In genomic region chr18:55593888-55594287, GRCh38 we compare ENCODE assay signal across 27 cellular contexts.
"Had no signal": no experiment of that assay in that cellular context is flagged by ENCODE, and none has a peak within 500 bp of the region (broad histone marks: within the 10 kb centered on the region; RNA-seq: fewer than 3 reads in every experiment).

No MANE protein-coding gene starts in this region.

- ATAC-seq: activated CD4-positive, alpha-beta T cell treated with anti-CD3 and anti-CD28 coated beads for 36 hours; body of pancreas; effector memory CD8-positive, alpha-beta T cell; left lung; lower lobe of right lung; natural killer cell; psoas muscle; stimulated activated naive B cell treated with anti-CD40 and anti-IgM and Interleukin-4, amounts not matched to agents 10 μg/mL and 1 μg/mL and 100 μg/mL, for 72 hours had no signal

- H3K27me3 ChIP-seq: adrenal gland, body of pancreas, left lung, neural progenitor cell, sigmoid colon, stomach, thyroid gland had no signal

- DNase-seq: activated CD4-positive, alpha-beta T cell treated with anti-CD3 and anti-CD28 coated beads for 36 hours; activated CD4-positive, alpha-beta T cell treated with anti-CD3 and anti-CD28 coated beads, Interleukin-2, amount 50 U/mL, for 48 hours; activated CD4-positive, CD25-positive, alpha-beta regulatory T cell; activated CD8-positive, alpha-beta memory T cell treated with anti-CD3 and anti-CD28 coated beads for 24 hours; activated effector memory CD4-positive, alpha-beta T cell treated with anti-CD3 and anti-CD28 coated beads, Interleukin-2, amount 50 U/mL, for 16 hours; activated naive CD4-positive, alpha-beta T cell treated with anti-CD3 and anti-CD28 coated beads for 36 hours; activated naive CD8-positive, alpha-beta T cell treated with anti-CD3 and anti-CD28 coated beads for 36 hours; adrenal gland; aorta; body of pancreas; cortex of kidney; effector memory CD8-positive, alpha-beta T cell; erythroblast; left lung; lower lobe of right lung; mesendoderm; natural killer cell; occipital lobe; psoas muscle; sigmoid colon; stimulated activated CD4-positive, alpha-beta T cell treated with anti-CD3 and anti-CD28 coated beads, Interleukin-15, amount 100 ng/mL, for 24 hours; stimulated activated CD4-positive, alpha-beta T cell treated with anti-CD3 and anti-CD28 coated beads, Interleukin-2, amount 100 ng/mL, for 24 hours; stimulated activated naive B cell treated with anti-CD40 and anti-IgM and Interleukin-4, amounts not matched to agents 10 μg/mL and 1 μg/mL and 100 μg/mL, for 72 hours; stomach; thyroid gland had no signal

- H3K27ac ChIP-seq: adrenal gland, body of pancreas, left lung, lower lobe of right lung, neural progenitor cell, parathyroid adenoma, psoas muscle, sigmoid colon, stomach, thyroid gland had no signal

- H3K4me1 ChIP-seq: adrenal gland, body of pancreas, parathyroid adenoma, sigmoid colon, thyroid gland had no signal
